Comparison of ENCODE assay signal across 25 cellular contexts in genomic region chr3:173789530-173789929, GRCh38.
A peak's percentile ranks its signal among the peaks of the same experiment; 100 is the strongest.
DNase-seq lines count a peak whose midpoint lies in the region; ATAC-seq and TF ChIP-seq lines count a peak whose summit lies in the region.
"Had no signal": no experiment of that assay in that cellular context is flagged by ENCODE, and none has a peak within 500 bp of the region (broad histone marks: within the 10 kb centered on the region; RNA-seq: fewer than 3 reads in every experiment).

No MANE protein-coding gene starts in this region.

- no peaks in the 10 kb centered on the region for H3K9me3 ChIP-seq in PC-3 (ENCODE audit: low read length)
- H3K9me3 ChIP-seq: ascending aorta, ovary, right lobe of liver had no signal

- BruUV-seq in PC-3 (replicated peaks; lab: Mats Ljungman, UMichigan): no TSS peak

- no peak overlapping the region for H3K27ac ChIP-seq in PC-3 (ENCODE audit: low read length)
- H3K27ac ChIP-seq: ascending aorta, ovary, right lobe of liver had no signal

- no peaks in the 10 kb centered on the region for H3F3A ChIP-seq in PC-3 (ENCODE audit: low read length, unreplicated experiment)

- CTCF ChIA-PET in PC-3 (lab: Charles Lee): no interaction called here

- intact Hi-C loops in PC-3 (cut with micrococcal nuclease): no loop called here

- DNase-seq in EH (ENCODE audit: low read depth): peak; percentile 18
- DNase-seq in PC-3: peak; percentile 16
- peak; percentile 12 for DNase-seq in epithelial cell of proximal tubule (ENCODE audit: low read depth)
- DNase-seq in lung microvascular endothelial cell (ENCODE audit: low read depth in 2 of 2): peak; percentile 18 to 22
- no peak for DNase-seq in glomerular visceral epithelial cell (ENCODE audit: extremely low spot score)
- no peak for DNase-seq in GM19240 (ENCODE audit: insufficient read length, low spot score)
- DNase-seq: activated CD4-positive, alpha-beta T cell treated with anti-CD3 and anti-CD28 coated beads for 1 hour; activated CD8-positive, alpha-beta memory T cell treated with anti-CD3 and anti-CD28 coated beads for 24 hours; activated naive CD4-positive, alpha-beta T cell treated with anti-CD3 and anti-CD28 coated beads, Interleukin-2, amount 10 ng/mL, durations not matched to agents 7 days and 5 days; activated T-cell treated with anti-CD3 and anti-CD28 coated beads, Interleukin-2, amount 50 U/mL, for 4 hours; CD4-positive, alpha-beta memory T cell; DMS53; mesendoderm; naive thymus-derived CD4-positive, alpha-beta T cell; NCI-H1417 treated with DMSO at 0.1 percent for 48 hours; NCI-H524; ovary; right lobe of liver; stimulated activated CD4-positive, alpha-beta T cell treated with anti-CD3 and anti-CD28 coated beads, Interleukin-15, amount 100 ng/mL, for 24 hours; substantia nigra; SW 1271 had no signal

- POLR2A ChIA-PET in PC-3 (lab: Charles Lee; ENCODE audit: unreplicated experiment): no interaction called here

- ATAC-seq in PC-3: peak; percentile 63
- no peak for ATAC-seq in HG02642 (IDR thresholded peaks at IDR 0.05; ENCODE audit: poor library complexity, unreplicated experiment)
- no peak for ATAC-seq in HG02588 (IDR thresholded peaks at IDR 0.05; ENCODE audit: unreplicated experiment)
- ATAC-seq: activated T-cell treated with anti-CD3 and anti-CD28 coated beads, Interleukin-2, amount 50 U/mL, for 4 hours; naive thymus-derived CD4-positive, alpha-beta T cell; right lobe of liver; Right ventricle myocardium inferior had no signal

- H3K9ac ChIP-seq in PC-3 (ENCODE audit: low read length): no peak overlapping the region

- no peaks in the 10 kb centered on the region for H3K36me3 ChIP-seq in PC-3 (ENCODE audit: low read depth, low read length)
- H3K36me3 ChIP-seq: ascending aorta, ovary, right lobe of liver had no signal

- no peak overlapping the region for H2AFZ ChIP-seq in PC-3 (ENCODE audit: low read length)

- no peaks in the 10 kb centered on the region for H3K27me3 ChIP-seq in PC-3 (ENCODE audit: low read length)
- H3K27me3 ChIP-seq: ascending aorta, ovary, right lobe of liver had no signal

- no peaks in the 10 kb centered on the region for H3K9me2 ChIP-seq in PC-3 (replicated peaks; ENCODE audit: low read length)

- no peak overlapping the region for H3K4me3 ChIP-seq in PC-3 (ENCODE audit: low read length)
- H3K4me3 ChIP-seq in epithelial cell of proximal tubule (ENCODE audit: low read depth, low read length): no peak overlapping the region
- H3K4me3 ChIP-seq: ascending aorta, ovary, right lobe of liver had no signal

- H4K20me1 ChIP-seq in PC-3 (ENCODE audit: low read length): no peaks in the 10 kb centered on the region

- no peaks in the 10 kb centered on the region for H3K4me1 ChIP-seq in PC-3 (ENCODE audit: insufficient read depth, low read length)
- H3K4me1 ChIP-seq: ascending aorta, right lobe of liver had no signal

- H3K4me2 ChIP-seq in PC-3 (ENCODE audit: low read length): no peak overlapping the region

- TF ChIP-seq CTCF in PC-3 (conservative IDR thresholded peaks at IDR 0.05; ENCODE audit: low read depth, low read length) (no peak), epithelial cell of proximal tubule (conservative IDR thresholded peaks at IDR 0.05; ENCODE audit: low read depth, low read length) (no peak)

- H3K79me2 ChIP-seq in PC-3 (ENCODE audit: low read length): no peaks in the 10 kb centered on the region

Comparison
In these comparisons a context has a peak if more than half of its experiments do, and no peak if none do; other contexts are left out.
1. DNase-seq: peak in EH (single experiment), PC-3 (single experiment), epithelial cell of proximal tubule (single experiment) and lung microvascular endothelial cell (2 of 2); none in glomerular visceral epithelial cell (single experiment) and GM19240 (single experiment).